ENCODE assay signal across 31 cellular contexts in the genomic region with DNA sequence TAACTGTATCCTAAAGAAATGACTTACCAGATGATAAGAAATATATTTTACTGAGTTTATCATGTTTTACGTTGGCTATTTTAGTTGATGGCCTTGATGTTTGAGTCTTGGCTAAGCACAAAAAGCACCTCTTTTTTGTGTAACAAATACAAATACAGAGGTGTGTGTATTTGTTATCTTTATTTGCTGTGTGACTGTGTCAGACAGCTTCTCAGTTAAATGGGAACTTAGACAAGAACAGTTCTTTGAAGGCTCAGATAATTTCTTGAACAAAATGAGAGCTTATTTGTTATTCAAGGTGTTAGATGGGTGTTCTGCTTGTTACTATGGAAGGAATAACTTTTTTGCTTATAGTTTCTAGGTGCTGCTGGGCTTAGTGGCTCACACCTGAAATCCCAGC.
A peak's percentile ranks its signal among the peaks of the same experiment; 100 is the strongest.
DNase-seq lines count a peak whose midpoint lies in the region; ATAC-seq and TF ChIP-seq lines count a peak whose summit lies in the region.
"Had no signal": no experiment of that assay in that cellular context is flagged by ENCODE, and none has a peak within 500 bp of the region (broad histone marks: within the 10 kb centered on the region; RNA-seq: fewer than 3 reads in every experiment).

No MANE protein-coding gene starts in this region.

- intact Hi-C loops in IMR-90 (cut with micrococcal nuclease), result no loop called here

- TF ChIP-seq CTCF in HEK293 (tag by site-specific recombination; IDR thresholded peaks at IDR 0.05) (no peak), IMR-90 (conservative IDR thresholded peaks at IDR 0.05; ENCODE audit: low read depth, low read length) (no peak)

- H3K4me1 Mint-ChIP-seq in activated T-helper 17 cell treated with anti-CD3 and anti-CD28 coated beads, Interleukin-2, amount 50 U/mL, for 72 hours, result no peaks in the 10 kb centered on the region
- H3K4me1 Mint-ChIP-seq: B cell; CD14-positive monocyte; CD4-positive, alpha-beta memory T cell; CD4-positive, CD25-positive, alpha-beta regulatory T cell; CD8-positive, alpha-beta memory T cell had no signal

- no peaks in the 10 kb centered on the region for H3K27me3 ChIP-seq in IMR-90 (ENCODE audit: control insufficient read depth, insufficient read depth, low read length)
- H3K27me3 ChIP-seq: BE2C; BLaER1; BLaER1 treated with 17β-estradiol and CSF1 and Interleukin-3, amounts not matched to agents 10 nM and 100 nM had no signal

- H3K36me3 ChIP-seq in HEK293 (ENCODE audit: control insufficient read depth in 2 of 2, insufficient read depth in 1 of 2, low read length in 2 of 2) (no peaks in the 10 kb centered on the region), IMR-90 (ENCODE audit: control insufficient read depth, insufficient read depth, low read length) (no peaks in the 10 kb centered on the region)
- H3K36me3 ChIP-seq: BE2C; BLaER1; BLaER1 treated with 17β-estradiol and CSF1 and Interleukin-3, amounts not matched to agents 10 nM and 100 nM had no signal

- H2AFZ ChIP-seq in IMR-90 (replicated peaks; ENCODE audit: low read length, poor library complexity), result no peak overlapping the region

- H3K79me1 ChIP-seq in IMR-90 (ENCODE audit: low read depth in 1 of 2, low read length in 2 of 2), result no peaks in the 10 kb centered on the region

- WGBS in IMR-90 (ENCODE audit: extremely low coverage in 2 of 2, insufficient read length in 1 of 2), 2 experiments, result no CpG with 5 or more reads among the region's 1 CpG

- H2BK20ac ChIP-seq in IMR-90 (ENCODE audit: low read depth, low read length), result no peak overlapping the region

- TF ChIP-seq RAD21 in IMR-90 (IDR thresholded peaks at IDR 0.05; ENCODE audit: low read length), result no peak

- H3K18ac ChIP-seq in IMR-90 (ENCODE audit: low read depth, low read length), result no peak overlapping the region

- no peak overlapping the region for H3K4ac ChIP-seq in IMR-90 (ENCODE audit: low read depth, low read length)

- H3K9me3 ChIP-seq in HEK293 (ENCODE audit: control insufficient read depth, insufficient read depth, low read depth, low read length) (no peaks in the 10 kb centered on the region), IMR-90 (ENCODE audit: control insufficient read depth, insufficient read depth, low read length) (no peaks in the 10 kb centered on the region; the same call in 1 of the 2 replicates)
- H3K9me3 ChIP-seq: A549; BE2C; BLaER1; BLaER1 treated with 17β-estradiol and CSF1 and Interleukin-3, amounts not matched to agents 10 nM and 100 nM; Caco-2 had no signal

- H3K23ac ChIP-seq in IMR-90 (ENCODE audit: low read depth, low read length), result no peak overlapping the region

- H4K5ac ChIP-seq in IMR-90 (ENCODE audit: low read depth, low read length), result no peak overlapping the region

- H3K14ac ChIP-seq in IMR-90 (replicated peaks; ENCODE audit: low read depth, low read length), result 0 out of 2 replicates have a peak overlapping the region, but pooled peaks have one; percentile 32

- H3K27ac Mint-ChIP-seq in activated T-helper 17 cell treated with anti-CD3 and anti-CD28 coated beads, Interleukin-2, amount 50 U/mL, for 72 hours, result no peak overlapping the region
- H3K27ac Mint-ChIP-seq: B cell; CD14-positive monocyte; CD4-positive, alpha-beta memory T cell; CD4-positive, alpha-beta T cell; CD4-positive, CD25-positive, alpha-beta regulatory T cell; CD8-positive, alpha-beta memory T cell; CD8-positive, alpha-beta T cell had no signal

- TF ChIP-seq POLR2A in IMR-90 (IDR thresholded peaks at IDR 0.05; ENCODE audit: low read depth, low read length), result no peak

- no peaks in the 10 kb centered on the region for H3K36me3 Mint-ChIP-seq in activated T-helper 17 cell treated with anti-CD3 and anti-CD28 coated beads, Interleukin-2, amount 50 U/mL, for 72 hours (ENCODE audit: low read depth)
- H3K36me3 Mint-ChIP-seq: CD14-positive monocyte; CD4-positive, alpha-beta memory T cell; CD4-positive, CD25-positive, alpha-beta regulatory T cell; CD8-positive, alpha-beta memory T cell; CD8-positive, alpha-beta T cell had no signal

- no peak overlapping the region for H4K8ac ChIP-seq in IMR-90 (ENCODE audit: low read depth in 2 of 2, low read length in 2 of 2)

- no TSS peak for BruUV-seq in IMR-90 (replicated peaks; lab: Mats Ljungman, UMichigan)

- H3K9ac ChIP-seq in IMR-90 (ENCODE audit: low read depth, low read length), result no peak overlapping the region
- H3K9ac ChIP-seq: BLaER1; BLaER1 treated with 17β-estradiol and CSF1 and Interleukin-3, amounts not matched to agents 10 nM and 100 nM had no signal

- no peak overlapping the region for H3K27ac ChIP-seq in HEK293 (ENCODE audit: extremely low read depth, low read depth, low read length)
- H3K27ac ChIP-seq in IMR-90 (ENCODE audit: insufficient read depth, low read length), result no peak overlapping the region
- H3K27ac ChIP-seq: 22Rv1; A549; BLaER1; BLaER1 treated with 17β-estradiol and CSF1 and Interleukin-3, amounts not matched to agents 10 nM and 100 nM; C4-2B had no signal

- H2BK120ac ChIP-seq in IMR-90 (ENCODE audit: low read depth, low read length), result no peak overlapping the region

- H3K27me3 Mint-ChIP-seq in activated T-helper 17 cell treated with anti-CD3 and anti-CD28 coated beads, Interleukin-2, amount 50 U/mL, for 72 hours, result peaks cover 6% of the 10 kb centered on the region
- H3K27me3 Mint-ChIP-seq: CD4-positive, alpha-beta T cell; CD4-positive, CD25-positive, alpha-beta regulatory T cell had no signal

- no peak overlapping the region for H3K4me2 ChIP-seq in IMR-90 (ENCODE audit: low read depth, low read length)
- H3K4me2 ChIP-seq: A549; BLaER1; BLaER1 treated with 17β-estradiol and CSF1 and Interleukin-3, amounts not matched to agents 10 nM and 100 nM had no signal

- in situ Hi-C loops in IMR-90 (cut with MboI; ENCODE audit: low sequenced_read_pairs), result no loop called here

- no peak overlapping the region for H3K4me3 ChIP-seq in HEK293 (ENCODE audit: low read depth, low read length)
- no peak overlapping the region for H3K4me3 ChIP-seq in IMR-90 (ENCODE audit: insufficient read depth, low read depth, low read length)
- H3K4me3 ChIP-seq: A549; BLaER1; BLaER1 treated with 17β-estradiol and CSF1 and Interleukin-3, amounts not matched to agents 10 nM and 100 nM had no signal

- peaks cover 13% of the 10 kb centered on the region for H3K9me1 ChIP-seq in IMR-90 (ENCODE audit: insufficient read depth, low read length)

- no peak overlapping the region for H2AK5ac ChIP-seq in IMR-90 (ENCODE audit: low read depth, low read length)

- H3K56ac ChIP-seq in IMR-90 (ENCODE audit: extremely low read depth, insufficient read depth, low read length), result no peak overlapping the region

- no peaks in the 10 kb centered on the region for H3K4me1 ChIP-seq in HEK293 (ENCODE audit: control insufficient read depth, insufficient read depth, low read length)
- H3K4me1 ChIP-seq in IMR-90 (ENCODE audit: control insufficient read depth, insufficient read depth, low read length), result peaks cover 15% of the 10 kb centered on the region
- H3K4me1 ChIP-seq: A549, BE2C, BLaER1, Caco-2 had no signal

- no peak overlapping the region for H2AK9ac ChIP-seq in IMR-90 (replicated peaks; ENCODE audit: low read depth, low read length, poor library complexity)

- ATAC-seq in IMR-90 (ENCODE audit: low read depth), result no peak
- no peak for ATAC-seq in activated T-helper 17 cell treated with anti-CD3 and anti-CD28 coated beads, Interleukin-2, amount 50 U/mL, for 72 hours (replicated peaks)
- ATAC-seq: A549; CD8-positive, alpha-beta T cell had no signal

- H3K4me3 Mint-ChIP-seq in activated T-helper 17 cell treated with anti-CD3 and anti-CD28 coated beads, Interleukin-2, amount 50 U/mL, for 72 hours, result no peak overlapping the region
- H3K4me3 Mint-ChIP-seq: B cell; CD14-positive monocyte; CD4-positive, alpha-beta memory T cell; CD4-positive, alpha-beta T cell; CD4-positive, CD25-positive, alpha-beta regulatory T cell; CD8-positive, alpha-beta memory T cell; CD8-positive, alpha-beta T cell had no signal

- H2BK5ac ChIP-seq in IMR-90 (ENCODE audit: low read depth, low read length, poor library complexity, severe bottlenecking), result no peak overlapping the region

- dilution Hi-C loops in IMR-90 (cut with HindIII; ENCODE audit: low sequenced_read_pairs, unreplicated experiment), result no loop called here

- H3K9me3 Mint-ChIP-seq in activated T-helper 17 cell treated with anti-CD3 and anti-CD28 coated beads, Interleukin-2, amount 50 U/mL, for 72 hours, result no peaks in the 10 kb centered on the region
- H3K9me3 Mint-ChIP-seq: CD4-positive, alpha-beta T cell; CD8-positive, alpha-beta memory T cell; CD8-positive, alpha-beta T cell had no signal

- no peak overlapping the region for H4K91ac ChIP-seq in IMR-90 (ENCODE audit: insufficient read depth, low read depth, low read length)

- DNase-seq in IMR-90 (no peak), NCI-H2081 treated with DMSO at 0.1 percent for 48 hours (lab: John Stamatoyannopoulos, UW) (no peak)
- DNase-seq: 8988T; ACHN; AML-193; BE2C; C1 segment of cervical spinal cord; Caco-2; Calu3; CD4-positive, alpha-beta memory T cell; CD4-positive, alpha-beta T cell; CD4-positive, CD25-positive, alpha-beta regulatory T cell; CD8-positive, alpha-beta memory T cell; CD8-positive, alpha-beta T cell; COR-L47; DMS 273 treated with DMSO at 0.1 percent for 48 hours; DMS153; DMS53; DMS79; DMS79 treated with DMSO at 0.1 percent for 48 hours; DND-41; EL had no signal

- no peaks in the 10 kb centered on the region for H4K20me1 ChIP-seq in IMR-90 (ENCODE audit: insufficient read depth, low read length)
- H4K20me1 ChIP-seq: BLaER1; BLaER1 treated with 17β-estradiol and CSF1 and Interleukin-3, amounts not matched to agents 10 nM and 100 nM had no signal

- CTCF ChIA-PET in HEK293 (lab: Yijun Ruan, JAX) (interaction anchor here (0.6 to 0.9 kb wide), 3 partner anchors 30 to 1201 kb away, joined by 3 read pairs; no protein-coding TSS in a partner anchor), IMR-90 (lab: Yijun Ruan, JAX) (no interaction called here)

- POLR2A ChIA-PET in HEK293 (lab: Yijun Ruan, JAX), result interaction anchor here (0.6 kb wide), 1 partner anchor 11 kb away, joined by 3 read pairs; no protein-coding TSS in a partner anchor
- POLR2A ChIA-PET in IMR-90 (lab: Charles Lee; ENCODE audit: unreplicated experiment), result no interaction called here

- H2BK15ac ChIP-seq in IMR-90 (ENCODE audit: low read depth, low read length), result no peak overlapping the region

TF ChIP-seq in HEK293, 187 proteins besides CTCF, POLR2A, EP300 and RAD21:
- TF ChIP-seq ZNF677 (tag by site-specific recombination; IDR thresholded peaks at IDR 0.05), result peak; percentile 57; the same call in 1 of the 2 replicates
- no peak for TF ChIP-seq SCRT2 (tag by site-specific recombination; IDR thresholded peaks at IDR 0.05)

TF ChIP-seq in IMR-90, 13 proteins besides CTCF, POLR2A, EP300 and RAD21:
- TF ChIP-seq RFX5 (IDR thresholded peaks at IDR 0.05; ENCODE audit: low read depth, low read length), result no peak
- no peak for TF ChIP-seq RCOR1 (IDR thresholded peaks at IDR 0.05; ENCODE audit: insufficient replicate concordance, low read length)
